14 cellular contexts compared by ENCODE assay signal in genomic region chr9:69388596-69388995, GRCh38.
DNase-seq lines count a peak whose midpoint lies in the region; ATAC-seq, FAIRE-seq and TF ChIP-seq lines count a peak whose summit lies in the region.
"Had no signal": no experiment of that assay in that cellular context is flagged by ENCODE, and none has a peak within 500 bp of the region (broad histone marks: within the 10 kb centered on the region; RNA-seq: fewer than 3 reads in every experiment).

No MANE protein-coding gene starts in this region.

- CTCF ChIA-PET in HepG2 (lab: Yijun Ruan, JAX; ENCODE audit: low intra/inter-chr PET ratio, low total read pairs) = no interaction called here

- no peak for FAIRE-seq in HepG2 (lab: Jason Lieb, UNC)
- no peak for FAIRE-seq in pancreas (lab: Jason Lieb, UNC)
- FAIRE-seq: H1 had no signal

- BruUV-seq in HepG2 (replicated peaks; lab: Mats Ljungman, UMichigan) = no TSS peak

- H3K27me3 ChIP-seq in HepG2 (ENCODE audit: control insufficient read depth in 1 of 2, insufficient read depth in 2 of 2, low read length in 2 of 2) (peaks cover 3 to 33% of the 10 kb centered on the region in 2 experiments; a peak in 2 of 5 replicates), right lobe of liver (no peaks in the 10 kb centered on the region), pancreas (no peaks in the 10 kb centered on the region)
- H3K27me3 ChIP-seq: BLaER1 had no signal

- POLR2A ChIA-PET in HepG2 (lab: Yijun Ruan, JAX) = no interaction called here

- H3K9me3 ChIP-seq in HepG2 (ENCODE audit: low read length) = no peaks in the 10 kb centered on the region
- H3K9me3 ChIP-seq in right lobe of liver = no peaks in the 10 kb centered on the region
- H3K9me3 ChIP-seq in pancreas = peaks cover 0 to 3% (median 0%) of the 10 kb centered on the region in 4 donors
- H3K9me3 ChIP-seq: Caco-2, HAP-1 had no signal

- no peak overlapping the region for H3K4me2 ChIP-seq in HepG2 (ENCODE audit: low read depth, low read length)
- H3K4me2 ChIP-seq: BLaER1 had no signal

- H3K4me3 ChIP-seq in HepG2 (replicated peaks in 1 of 3; ENCODE audit: insufficient read depth in 1 of 3, low read depth in 2 of 3, low read length in 3 of 3) = no peak overlapping the region
- no peak overlapping the region for H3K4me3 ChIP-seq in right lobe of liver
- H3K4me3 ChIP-seq in pancreas = no peak overlapping the region
- H3K4me3 ChIP-seq: BLaER1, HAP-1 had no signal

- H3K4me1 ChIP-seq in HepG2 (ENCODE audit: insufficient read depth, low read length) (no peaks in the 10 kb centered on the region), right lobe of liver (no peaks in the 10 kb centered on the region), pancreas (peaks cover 14 to 26% (median 26%) of the 10 kb centered on the region in 3 donors)
- H3K4me1 ChIP-seq: Caco-2, HAP-1 had no signal

- H3K79me2 ChIP-seq in HepG2 (ENCODE audit: insufficient read depth, low read length) = no peaks in the 10 kb centered on the region

- H4K20me1 ChIP-seq in HepG2 (ENCODE audit: insufficient read depth, low read length) = no peaks in the 10 kb centered on the region
- H4K20me1 ChIP-seq: BLaER1 had no signal

- H3K9ac ChIP-seq in HepG2 (ENCODE audit: insufficient read depth, low read depth, low read length) = no peak overlapping the region
- H3K9ac ChIP-seq: BLaER1 had no signal

- H3K27ac ChIP-seq in HepG2 (ENCODE audit: extremely low read length, insufficient read depth, low read length) (no peak overlapping the region), right lobe of liver (no peak overlapping the region), pancreas (peak overlapping the region in 2 of 4 donors; percentile 40 to 41)
- H3K27ac ChIP-seq: 22Rv1, BLaER1 had no signal

- TF ChIP-seq RAD21 in HepG2 (CRISPR knock-in tag; IDR thresholded peaks at IDR 0.05) = no peak

- 12% methylated on average over 3 of the region's 3 CpGs for WGBS in HepG2 (ENCODE audit: low lambda C conversion rate)
- WGBS in right lobe of liver (ENCODE audit: insufficient coverage, low coverage, low lambda C conversion rate, missing lambda C conversion rate) = 66% methylated on average over 2 of the region's 3 CpGs
- 36 to 41% methylated on average over 3 of the region's 3 CpGs for WGBS in pancreas, 2 donors

- no peak for TF ChIP-seq CTCF in HepG2 (CRISPR knock-in tag; IDR thresholded peaks at IDR 0.05)
- no peak for TF ChIP-seq CTCF in right lobe of liver (IDR thresholded peaks at IDR 0.05)
- TF ChIP-seq CTCF in pancreas (IDR thresholded peaks at IDR 0.05) = no peak

- H3K36me3 ChIP-seq in HepG2 (replicated peaks in 1 of 2; ENCODE audit: control insufficient read depth in 1 of 2, insufficient read depth in 2 of 2, low read length in 2 of 2) (no peaks in the 10 kb centered on the region), right lobe of liver (no peaks in the 10 kb centered on the region), pancreas (no peaks in the 10 kb centered on the region)
- H3K36me3 ChIP-seq: BLaER1, HAP-1 had no signal

- DNase-seq in DMS79 treated with DMSO at 0.1 percent for 48 hours (lab: John Stamatoyannopoulos, UW) (peak; percentile 24), DMS79 (lab: John Stamatoyannopoulos, UW) (no peak), HepG2 (ENCODE audit: low spot score) (no peak), right lobe of liver (no peak), pancreas (no peak), kidney glomerular epithelial cell (lab: John Stamatoyannopoulos, UW) (no peak), NCI-H345 (lab: John Stamatoyannopoulos, UW) (no peak)
- DNase-seq: AML-193; Caco-2; CD8-positive, alpha-beta memory T cell had no signal

- ATAC-seq in HepG2 (no peak), right lobe of liver (no peak), pancreas (peak; percentile 35 to 53 (median 39))

- TF ChIP-seq EP300 in HepG2 (IDR thresholded peaks at IDR 0.05; ENCODE audit: low read depth in 2 of 2, low read length in 2 of 2) (no peak), HepG2 (CRISPR knock-in tag; IDR thresholded peaks at IDR 0.05; ENCODE audit: borderline replicate concordance) (no peak)

- TF ChIP-seq POLR2A in HepG2 (IDR thresholded peaks at IDR 0.05; ENCODE audit: insufficient read depth in 1 of 2, low read depth in 2 of 2, low read length in 2 of 2) (no peak), right lobe of liver (IDR thresholded peaks at IDR 0.05) (no peak)

- intact Hi-C loops in HepG2 (cut with micrococcal nuclease; ENCODE audit: unreplicated experiment) = no loop called here
- intact Hi-C loops in right lobe of liver (cut with DNase I) = no loop called here
- intact Hi-C loops in pancreas (cut with DNase I) = no loop called here

- in situ Hi-C loops in HepG2 (cut with HindIII; ENCODE audit: extremely low pct_ligation_motif_present, low pct_unique_long_range_greater_than_20kb) = no loop called here

- no peak overlapping the region for H2AFZ ChIP-seq in HepG2 (ENCODE audit: low read length)

TF ChIP-seq in HepG2, 621 proteins besides CTCF, POLR2A, EP300 and RAD21:
- no peak for TF ChIP-seq ZNF414 (CRISPR knock-in tag; IDR thresholded peaks at IDR 0.05)
- no peak for TF ChIP-seq AKAP8 (CRISPR knock-in tag; IDR thresholded peaks at IDR 0.05)
- TF ChIP-seq ZNF792 (CRISPR knock-in tag; IDR thresholded peaks at IDR 0.05) = no peak
- TF ChIP-seq MAFK (conservative IDR thresholded peaks at IDR 0.05 in 1 of 2, IDR thresholded peaks at IDR 0.05 in 1 of 2; ENCODE audit: low read length in 2 of 2) = peak; percentile 25 to 48; a peak in 3 of 4 replicates
- no peak for TF ChIP-seq THAP9 (CRISPR knock-in tag; IDR thresholded peaks at IDR 0.05; ENCODE audit: borderline replicate concordance)
- no peak for TF ChIP-seq ONECUT2 (CRISPR knock-in tag; IDR thresholded peaks at IDR 0.05)
- 0 out of 2 replicates have a peak, but pooled peaks have one; percentile 6 for TF ChIP-seq MAFF (IDR thresholded peaks at IDR 0.05; ENCODE audit: low read depth, low read length)
- no peak for TF ChIP-seq GMEB1 (CRISPR knock-in tag; IDR thresholded peaks at IDR 0.05; ENCODE audit: borderline replicate concordance)

Comparison
In these comparisons a context has a peak if more than half of its experiments do, and no peak if none do; other contexts are left out.
1. ATAC-seq: peak in pancreas (4 of 4); none in HepG2 (single experiment) and right lobe of liver (0 of 4).